Comparison of ENCODE assay signal across 22 cellular contexts in the genomic region with DNA sequence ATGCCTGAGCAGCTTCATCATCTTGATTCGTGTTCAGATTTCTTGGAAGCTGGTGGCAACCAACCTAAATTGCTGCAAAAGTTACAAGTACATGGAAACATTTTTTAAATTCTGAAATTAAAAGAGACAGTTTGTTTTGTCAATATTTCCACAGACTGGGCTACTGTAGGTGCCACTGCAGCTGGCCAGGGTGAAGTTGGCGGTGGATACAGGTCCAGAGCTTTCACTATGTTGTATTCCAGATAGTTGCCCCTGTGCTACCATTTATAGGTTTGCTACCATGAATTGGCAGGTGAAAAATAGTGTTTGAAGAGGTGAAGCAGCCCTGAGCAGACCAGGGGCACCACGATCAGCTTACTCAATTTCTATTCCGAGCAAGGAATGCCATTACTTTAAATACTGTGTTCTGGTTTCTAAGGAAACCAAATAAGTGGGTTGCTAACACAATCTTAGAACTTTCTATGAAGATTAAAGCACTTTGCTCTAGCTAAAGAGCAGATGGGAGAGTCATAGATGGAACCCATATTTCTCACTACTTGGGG. TPM values are rescaled to one million over a fixed set of nuclear protein-coding genes. Genes with fewer than 3 reads are reported as not detected.
DNase-seq lines count a peak whose midpoint lies in the region; ATAC-seq and TF ChIP-seq lines count a peak whose summit lies in the region.
"Had no signal": no experiment of that assay in that cellular context is flagged by ENCODE, and none has a peak within 500 bp of the region (broad histone marks: within the 10 kb centered on the region; RNA-seq: fewer than 3 reads in every experiment).

No MANE protein-coding gene starts in this region.

- no peak overlapping the region for H4K5ac ChIP-seq in IMR-90 (ENCODE audit: low read depth, low read length)

- H3K18ac ChIP-seq in IMR-90 (ENCODE audit: low read depth, low read length), result no peak overlapping the region

- no peak overlapping the region for H4K8ac ChIP-seq in IMR-90 (ENCODE audit: low read depth in 2 of 2, low read length in 2 of 2)

- no peaks in the 10 kb centered on the region for H3K9me3 ChIP-seq in IMR-90 (ENCODE audit: control insufficient read depth, insufficient read depth, low read length)
- no peaks in the 10 kb centered on the region for H3K9me3 ChIP-seq in lower lobe of right lung
- no peaks in the 10 kb centered on the region for H3K9me3 ChIP-seq in tibial nerve
- no peaks in the 10 kb centered on the region for H3K9me3 ChIP-seq in uterus
- H3K9me3 ChIP-seq: BLaER1 treated with 17β-estradiol and CSF1 and Interleukin-3, amounts not matched to agents 10 nM and 100 nM had no signal

- BruUV-seq in IMR-90 (replicated peaks; lab: Mats Ljungman, UMichigan), result no TSS peak

- H2AK5ac ChIP-seq in IMR-90 (ENCODE audit: low read depth, low read length), result no peak overlapping the region

- no peaks in the 10 kb centered on the region for H3K9me3 Mint-ChIP-seq in glutamatergic neuron (ENCODE audit: unreplicated experiment)
- H3K9me3 Mint-ChIP-seq: activated naive CD4-positive, alpha-beta T cell treated with anti-CD3 and anti-CD28 coated beads for 36 hours had no signal

- H3K9ac ChIP-seq in IMR-90 (ENCODE audit: low read depth, low read length), result no peak overlapping the region
- H3K9ac ChIP-seq: BLaER1 treated with 17β-estradiol and CSF1 and Interleukin-3, amounts not matched to agents 10 nM and 100 nM had no signal

- no peak overlapping the region for H2AFZ ChIP-seq in IMR-90 (replicated peaks; ENCODE audit: low read length, poor library complexity)
- H2AFZ ChIP-seq: hepatocyte had no signal

- H3K36me3 ChIP-seq in IMR-90 (ENCODE audit: control insufficient read depth, insufficient read depth, low read length), result peaks cover 6% of the 10 kb centered on the region
- peaks cover 13% of the 10 kb centered on the region for H3K36me3 ChIP-seq in lower lobe of right lung
- peaks cover 0 to 18% (median 0%) of the 10 kb centered on the region in 3 donors for H3K36me3 ChIP-seq in tibial nerve
- no peaks in the 10 kb centered on the region for H3K36me3 ChIP-seq in uterus

- H3K27ac ChIP-seq in IMR-90 (ENCODE audit: insufficient read depth, low read length) (no peak overlapping the region), lower lobe of right lung (no peak overlapping the region), tibial nerve (peak overlapping the region in 3 of 4 donors; percentile 1 to 93 (median 74)), uterus (peak overlapping the region in 1 of 2 donors; percentile 39)
- H3K27ac ChIP-seq: BLaER1 treated with 17β-estradiol and CSF1 and Interleukin-3, amounts not matched to agents 10 nM and 100 nM; brain microvascular endothelial cell; hepatocyte; HL-60 had no signal

- H3K9me1 ChIP-seq in IMR-90 (ENCODE audit: insufficient read depth, low read length), result no peaks in the 10 kb centered on the region; the same call in 1 of the 2 replicates

- H3K4me3 Mint-ChIP-seq in glutamatergic neuron (ENCODE audit: unreplicated experiment), result no peak overlapping the region
- H3K4me3 Mint-ChIP-seq: activated naive CD4-positive, alpha-beta T cell treated with anti-CD3 and anti-CD28 coated beads for 36 hours had no signal

- no peak overlapping the region for H3K23ac ChIP-seq in IMR-90 (ENCODE audit: low read depth, low read length)

- dilution Hi-C loops in IMR-90 (cut with HindIII; ENCODE audit: low sequenced_read_pairs, unreplicated experiment), result no loop called here

- H3K4me2 ChIP-seq in IMR-90 (ENCODE audit: low read depth, low read length), result no peak overlapping the region
- H3K4me2 ChIP-seq: BLaER1 treated with 17β-estradiol and CSF1 and Interleukin-3, amounts not matched to agents 10 nM and 100 nM; hepatocyte had no signal

- TF ChIP-seq RAD21 in IMR-90 (IDR thresholded peaks at IDR 0.05; ENCODE audit: low read length), result no peak

- H3K4me1 ChIP-seq in IMR-90 (ENCODE audit: control insufficient read depth, insufficient read depth, low read length) (peaks cover 3% of the 10 kb centered on the region), lower lobe of right lung (no peaks in the 10 kb centered on the region), tibial nerve (peaks cover 0 to 61% (median 26%) of the 10 kb centered on the region in 4 donors), uterus (peaks cover 0 to 4% of the 10 kb centered on the region in 2 donors)
- H3K4me1 ChIP-seq: BLaER1 treated with 17β-estradiol and CSF1 and Interleukin-3, amounts not matched to agents 10 nM and 100 nM had no signal

- no peak overlapping the region for H3K4ac ChIP-seq in IMR-90 (ENCODE audit: low read depth, low read length)

- DNase-seq in IMR-90, result peak; percentile 19
- peak; percentile 35 for DNase-seq in astrocyte of the spinal cord (ENCODE audit: low read depth, low spot score)
- DNase-seq in lower lobe of right lung, result no peak
- no peak for DNase-seq in tibial nerve (ENCODE audit: low spot score in 2 of 2)
- no peak for DNase-seq in glutamatergic neuron
- no peak for DNase-seq in uterus
- DNase-seq in activated CD4-positive, alpha-beta T cell treated with anti-CD3 and anti-CD28 coated beads, Interleukin-2, amount 50 U/mL, for 4 hours, result no peak
- DNase-seq: activated CD4-positive, CD25-positive, alpha-beta regulatory T cell treated with anti-CD3 and anti-CD28 coated beads, Interleukin-2, amount 50 U/mL, for 72 hours; activated naive CD4-positive, alpha-beta T cell treated with anti-CD3 and anti-CD28 coated beads for 36 hours; brain microvascular endothelial cell; DMS 273 treated with DMSO at 0.1 percent for 48 hours; GOT3; midbrain; MV-4-11; NCI-H2081 treated with DMSO at 0.1 percent for 48 hours; NCI-H526; OCI-M1; stimulated activated CD4-positive, alpha-beta T cell treated with anti-CD3 and anti-CD28 coated beads, Interleukin-1b, Interleukin-23, amount 100 ng/mL, for 48 hours had no signal

- no peak for TF ChIP-seq EP300 in tibial nerve (IDR thresholded peaks at IDR 0.05)

- no peaks in the 10 kb centered on the region for H3K27me3 ChIP-seq in IMR-90 (ENCODE audit: control insufficient read depth, insufficient read depth, low read length)
- no peaks in the 10 kb centered on the region for H3K27me3 ChIP-seq in lower lobe of right lung (ENCODE audit: low read depth)
- no peaks in the 10 kb centered on the region for H3K27me3 ChIP-seq in tibial nerve
- no peaks in the 10 kb centered on the region for H3K27me3 ChIP-seq in uterus
- H3K27me3 ChIP-seq: BLaER1 treated with 17β-estradiol and CSF1 and Interleukin-3, amounts not matched to agents 10 nM and 100 nM; brain microvascular endothelial cell; hepatocyte had no signal

- 67% methylated on average over 1 of the region's 4 CpGs; no CpG with 5 or more reads in 1 of the 2 experiments for WGBS in IMR-90 (ENCODE audit: extremely low coverage in 2 of 2, insufficient read length in 1 of 2), 2 experiments
- WGBS in tibial nerve, 2 donors, result 36 to 45% methylated on average over 4 of the region's 4 CpGs

- no peak overlapping the region for H2AK9ac ChIP-seq in IMR-90 (replicated peaks; ENCODE audit: low read depth, low read length, poor library complexity)

- no peak overlapping the region for H2BK15ac ChIP-seq in IMR-90 (ENCODE audit: low read depth, low read length)

- H3K56ac ChIP-seq in IMR-90 (ENCODE audit: extremely low read depth, insufficient read depth, low read length), result no peak overlapping the region

- H2BK20ac ChIP-seq in IMR-90 (ENCODE audit: low read depth, low read length), result no peak overlapping the region

- no peak overlapping the region for H4K91ac ChIP-seq in IMR-90 (ENCODE audit: insufficient read depth, low read depth, low read length)

- CTCF ChIA-PET in IMR-90 (lab: Yijun Ruan, JAX), result interaction anchor here (0.7 to 1.5 kb wide), 2 partner anchors 9 to 83 kb away, joined by 4 to 12 read pairs; no protein-coding TSS in a partner anchor

- intact Hi-C loops in IMR-90 (cut with micrococcal nuclease) (no loop called here), lower lobe of right lung (cut with DNase I) (no loop called here), uterus (cut with DNase I; ENCODE audit: low total_unique reads) (no loop called here)

- no peak overlapping the region for H2BK120ac ChIP-seq in IMR-90 (ENCODE audit: low read depth, low read length)

- no peaks in the 10 kb centered on the region for H4K20me1 ChIP-seq in IMR-90 (ENCODE audit: insufficient read depth, low read length)
- H4K20me1 ChIP-seq: BLaER1 treated with 17β-estradiol and CSF1 and Interleukin-3, amounts not matched to agents 10 nM and 100 nM had no signal

- H3K36me3 Mint-ChIP-seq in glutamatergic neuron (ENCODE audit: unreplicated experiment), result no peaks in the 10 kb centered on the region

- H3K27me3 Mint-ChIP-seq in glutamatergic neuron (ENCODE audit: unreplicated experiment), result no peaks in the 10 kb centered on the region

- POLR2A ChIA-PET in IMR-90 (lab: Charles Lee; ENCODE audit: unreplicated experiment), result no interaction called here

- in situ Hi-C loops in IMR-90 (cut with MboI; ENCODE audit: low sequenced_read_pairs) (no loop called here), astrocyte of the spinal cord (cut with HindIII; ENCODE audit: low sequenced_read_pairs) (no loop called here)

- no peak overlapping the region for H3K14ac ChIP-seq in IMR-90 (replicated peaks; ENCODE audit: low read depth, low read length)

- H2BK5ac ChIP-seq in IMR-90 (ENCODE audit: low read depth, low read length, poor library complexity, severe bottlenecking), result no peak overlapping the region

- no peaks in the 10 kb centered on the region for H3K4me1 Mint-ChIP-seq in glutamatergic neuron (ENCODE audit: low read depth, unreplicated experiment)

- H3K4me3 ChIP-seq in IMR-90 (ENCODE audit: insufficient read depth, low read depth, low read length), result no peak overlapping the region
- H3K4me3 ChIP-seq in astrocyte of the spinal cord (ENCODE audit: low read depth, low read length), result no peak overlapping the region
- no peak overlapping the region for H3K4me3 ChIP-seq in lower lobe of right lung
- H3K4me3 ChIP-seq in tibial nerve, result no peak overlapping the region
- H3K4me3 ChIP-seq in uterus, result no peak overlapping the region
- H3K4me3 ChIP-seq: BLaER1 treated with 17β-estradiol and CSF1 and Interleukin-3, amounts not matched to agents 10 nM and 100 nM; hepatocyte had no signal

- H3K79me1 ChIP-seq in IMR-90 (ENCODE audit: low read depth in 1 of 2, low read length in 2 of 2), result no peaks in the 10 kb centered on the region

- peak; percentile 27 for ATAC-seq in IMR-90 (ENCODE audit: low read depth)
- peak; percentile 43 to 58 for ATAC-seq in lower lobe of right lung
- ATAC-seq: sciatic nerve had no signal

- no peak overlapping the region for H3K27ac Mint-ChIP-seq in glutamatergic neuron (ENCODE audit: unreplicated experiment)
- H3K27ac Mint-ChIP-seq: activated naive CD4-positive, alpha-beta T cell treated with anti-CD3 and anti-CD28 coated beads for 36 hours had no signal

- no peak for TF ChIP-seq CTCF in IMR-90 (conservative IDR thresholded peaks at IDR 0.05; ENCODE audit: low read depth, low read length)
- TF ChIP-seq CTCF in astrocyte of the spinal cord (IDR thresholded peaks at IDR 0.05; ENCODE audit: low read depth, low read length), result no peak
- no peak for TF ChIP-seq CTCF in lower lobe of right lung (IDR thresholded peaks at IDR 0.05)
- no peak for TF ChIP-seq CTCF in tibial nerve (IDR thresholded peaks at IDR 0.05)
- TF ChIP-seq CTCF in glutamatergic neuron (IDR thresholded peaks at IDR 0.05; ENCODE audit: partially characterized antibody, unreplicated experiment), result no peak
- TF ChIP-seq CTCF in uterus (IDR thresholded peaks at IDR 0.05), result no peak

- TF ChIP-seq POLR2A in IMR-90 (IDR thresholded peaks at IDR 0.05; ENCODE audit: low read depth, low read length) (no peak), tibial nerve (IDR thresholded peaks at IDR 0.05) (no peak), uterus (IDR thresholded peaks at IDR 0.05) (no peak)

RNA-seq across cellular contexts. Expression of a gene that starts 21.2 kb away (rescaled TPM):
- total RNA-seq in IMR-90 (2012; rRNA removed), result 2.5 and 2.7 TPM in 2 replicates
- polyA plus RNA-seq in IMR-90 (2012; rRNA removed), result 0.91 and 0.95 TPM in 2 replicates
- polyA plus RNA-seq in IMR-90 (2012; cell fraction: cytosol; rRNA removed), result 0.34 and 0.49 TPM in 2 replicates
- 0.65 and 2.8 TPM in 2 replicates for polyA plus RNA-seq in IMR-90 (2012; cell fraction: nucleus; rRNA removed; ENCODE audit: low replicate concordance)
- 0.68 TPM for total RNA-seq in lower lobe of right lung
- 10 to 100 TPM; 36.9 to 71.7 (median 47.5) TPM for total RNA-seq in tibial nerve
- 4.4 TPM for total RNA-seq in glutamatergic neuron (ENCODE audit: unreplicated experiment)
- 1 to 10 TPM in 2 of 4 donors, under 1 TPM in 1, not detected in 1; 0.88 to 6.8 (median 5.0) TPM for total RNA-seq in uterus

Comparison
In these comparisons a context has a peak if more than half of its experiments do, and no peak if none do; other contexts are left out.
1. DNase-seq: peak in IMR-90 (single experiment) and astrocyte of the spinal cord (single experiment); none in lower lobe of right lung (single experiment), tibial nerve (0 of 2), glutamatergic neuron (single experiment), uterus (0 of 2) and activated CD4-positive, alpha-beta T cell treated with anti-CD3 and anti-CD28 coated beads, Interleukin-2, amount 50 U/mL, for 4 hours (0 of 2).
2. H3K27ac ChIP-seq: peak in tibial nerve (3 of 4); none in IMR-90 (single experiment) and lower lobe of right lung (single experiment).